In the genomic region with DNA sequence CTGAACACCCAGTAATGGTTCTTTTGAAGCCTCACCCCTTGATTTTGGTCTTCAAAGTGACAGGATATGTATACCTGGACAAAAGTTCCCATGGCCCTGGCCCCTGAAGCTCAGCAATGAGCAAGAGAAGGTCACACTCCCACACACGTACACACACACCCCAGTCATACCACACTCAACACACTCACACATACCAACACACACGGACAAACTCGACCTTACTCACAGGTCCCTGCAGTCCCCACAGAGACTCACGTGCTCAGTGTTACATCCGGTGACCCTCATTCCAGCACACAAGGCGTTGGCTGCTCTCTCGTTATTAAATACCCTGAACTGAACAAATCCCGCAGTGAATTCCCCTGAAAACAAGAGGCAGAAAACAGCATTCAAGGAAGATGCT, we compare ENCODE assay signal across 36 cellular contexts. TPM values are rescaled to one million over a fixed set of nuclear protein-coding genes. Genes with fewer than 3 reads are reported as not detected.
DNase-seq lines count a peak whose midpoint lies in the region; ATAC-seq and TF ChIP-seq lines count a peak whose summit lies in the region.
"Had no signal": no experiment of that assay in that cellular context is flagged by ENCODE, and none has a peak within 500 bp of the region (broad histone marks: within the 10 kb centered on the region; RNA-seq: fewer than 3 reads in every experiment).

No MANE protein-coding gene starts in this region.

- no peak overlapping the region for H3K27ac ChIP-seq in CD8-positive, alpha-beta memory T cell (ENCODE audit: low read depth, low read length)
- no peak overlapping the region for H3K27ac ChIP-seq in stomach
- no peak overlapping the region for H3K27ac ChIP-seq in caudate nucleus (ENCODE audit: low read depth, low read length)
- H3K27ac ChIP-seq: epithelial cell of prostate, lower lobe of right lung, sigmoid colon, SJSA1, testis, uterus, VCaP had no signal

- H3K36me3 Mint-ChIP-seq in activated CD8-positive, alpha-beta memory T cell treated with anti-CD3 and anti-CD28 coated beads, Interleukin-2, amount 10 ng/mL, durations not matched to agents 7 days and 5 days = no peaks in the 10 kb centered on the region
- no peaks in the 10 kb centered on the region for H3K36me3 Mint-ChIP-seq in CD8-positive, alpha-beta memory T cell
- H3K36me3 Mint-ChIP-seq in activated T-helper 17 cell treated with anti-CD3 and anti-CD28 coated beads, Interleukin-2, amount 50 U/mL, for 72 hours (ENCODE audit: low read depth) = no peaks in the 10 kb centered on the region
- no peaks in the 10 kb centered on the region for H3K36me3 Mint-ChIP-seq in natural killer cell
- H3K36me3 Mint-ChIP-seq: naive thymus-derived CD8-positive, alpha-beta T cell; stimulated activated naive B cell treated with anti-CD40 and anti-IgM and Interleukin-4, amounts not matched to agents 10 μg/mL and 1 μg/mL and 100 μg/mL, for 72 hours had no signal

- peak; percentile 71 for ATAC-seq in activated CD8-positive, alpha-beta memory T cell treated with anti-CD3 and anti-CD28 coated beads, Interleukin-2, amount 10 ng/mL, durations not matched to agents 7 days and 5 days
- peak; percentile 79 for ATAC-seq in activated T-helper 17 cell treated with anti-CD3 and anti-CD28 coated beads, Interleukin-2, amount 50 U/mL, for 72 hours (replicated peaks)
- ATAC-seq in natural killer cell (peak in 2 of 3 donors; percentile 30 to 45), omental fat pad (ENCODE audit: low FRiP score) (no peak)
- ATAC-seq: lower lobe of right lung; naive thymus-derived CD8-positive, alpha-beta T cell; stimulated activated naive B cell treated with anti-CD40 and anti-IgM and Interleukin-4, amounts not matched to agents 10 μg/mL and 1 μg/mL and 100 μg/mL, for 72 hours had no signal

- peaks cover 26% of the 10 kb centered on the region for H3K4me1 Mint-ChIP-seq in activated CD8-positive, alpha-beta memory T cell treated with anti-CD3 and anti-CD28 coated beads, Interleukin-2, amount 10 ng/mL, durations not matched to agents 7 days and 5 days
- peaks cover 23 to 46% (median 23%) of the 10 kb centered on the region in 3 donors for H3K4me1 Mint-ChIP-seq in CD8-positive, alpha-beta memory T cell
- peaks cover 13% of the 10 kb centered on the region for H3K4me1 Mint-ChIP-seq in activated T-helper 17 cell treated with anti-CD3 and anti-CD28 coated beads, Interleukin-2, amount 50 U/mL, for 72 hours
- peaks cover 16 to 23% of the 10 kb centered on the region in 2 donors for H3K4me1 Mint-ChIP-seq in natural killer cell

- H3K27me3 Mint-ChIP-seq in activated CD8-positive, alpha-beta memory T cell treated with anti-CD3 and anti-CD28 coated beads, Interleukin-2, amount 10 ng/mL, durations not matched to agents 7 days and 5 days = no peaks in the 10 kb centered on the region
- no peaks in the 10 kb centered on the region for H3K27me3 Mint-ChIP-seq in CD8-positive, alpha-beta memory T cell
- H3K27me3 Mint-ChIP-seq in activated T-helper 17 cell treated with anti-CD3 and anti-CD28 coated beads, Interleukin-2, amount 50 U/mL, for 72 hours = no peaks in the 10 kb centered on the region
- no peaks in the 10 kb centered on the region for H3K27me3 Mint-ChIP-seq in natural killer cell (ENCODE audit: low read depth in 2 of 2)
- H3K27me3 Mint-ChIP-seq: naive thymus-derived CD8-positive, alpha-beta T cell; stimulated activated naive B cell treated with anti-CD40 and anti-IgM and Interleukin-4, amounts not matched to agents 10 μg/mL and 1 μg/mL and 100 μg/mL, for 72 hours had no signal

- TF ChIP-seq CTCF in natural killer cell (IDR thresholded peaks at IDR 0.05) = no peak
- no peak for TF ChIP-seq CTCF in stomach (IDR thresholded peaks at IDR 0.05)
- TF ChIP-seq CTCF in omental fat pad (IDR thresholded peaks at IDR 0.05) = no peak

- H3K27me3 ChIP-seq in CD8-positive, alpha-beta memory T cell (ENCODE audit: insufficient read depth, low read length, poor library complexity, severe bottlenecking) = no peaks in the 10 kb centered on the region
- no peaks in the 10 kb centered on the region for H3K27me3 ChIP-seq in stomach
- H3K27me3 ChIP-seq: sigmoid colon, SJSA1, testis, uterus had no signal

- H3K9me3 Mint-ChIP-seq in activated CD8-positive, alpha-beta memory T cell treated with anti-CD3 and anti-CD28 coated beads, Interleukin-2, amount 10 ng/mL, durations not matched to agents 7 days and 5 days (ENCODE audit: low read depth) = no peaks in the 10 kb centered on the region
- H3K9me3 Mint-ChIP-seq in CD8-positive, alpha-beta memory T cell = no peaks in the 10 kb centered on the region
- H3K9me3 Mint-ChIP-seq in activated T-helper 17 cell treated with anti-CD3 and anti-CD28 coated beads, Interleukin-2, amount 50 U/mL, for 72 hours = no peaks in the 10 kb centered on the region
- H3K9me3 Mint-ChIP-seq in natural killer cell = no peaks in the 10 kb centered on the region
- H3K9me3 Mint-ChIP-seq: naive thymus-derived CD8-positive, alpha-beta T cell; stimulated activated naive B cell treated with anti-CD40 and anti-IgM and Interleukin-4, amounts not matched to agents 10 μg/mL and 1 μg/mL and 100 μg/mL, for 72 hours had no signal

- H3K4me1 ChIP-seq in CD8-positive, alpha-beta memory T cell (ENCODE audit: insufficient read depth, low read length) = peaks cover 12% of the 10 kb centered on the region
- H3K4me1 ChIP-seq in stomach = peaks cover 0 to 15% (median 3%) of the 10 kb centered on the region in 4 donors
- H3K4me1 ChIP-seq: lower lobe of right lung, sigmoid colon, SJSA1, testis, uterus had no signal

- no peak for TF ChIP-seq POLR2A in stomach (IDR thresholded peaks at IDR 0.05)

- WGBS in stomach, 5 donors = 55 to 68% (median 56%) methylated on average over 8 of the region's 8 CpGs

- CTCF ChIA-PET in activated CD8-positive, alpha-beta memory T cell treated with anti-CD3 and anti-CD28 coated beads, Interleukin-2, amount 10 ng/mL, durations not matched to agents 7 days and 5 days (lab: Charles Lee) = interaction anchor here (0.7 to 5.3 kb wide), 5 partner anchors 42 to 75 kb away, joined by 3 to 86 read pairs (median 4); partner anchors contain the start of gene ITLN2
- CTCF ChIA-PET in CD8-positive, alpha-beta memory T cell (lab: Charles Lee) = interaction anchor here (0.7 to 3.8 kb wide), 10 partner anchors 17 to 258 kb away, joined by 3 to 17 read pairs (median 6); partner anchors contain the start of genes CD244 and LY9

- H3K4me3 Mint-ChIP-seq in activated CD8-positive, alpha-beta memory T cell treated with anti-CD3 and anti-CD28 coated beads, Interleukin-2, amount 10 ng/mL, durations not matched to agents 7 days and 5 days = no peak overlapping the region
- peak overlapping the region in 5 of 7 donors; percentile 4 to 65 (median 41) for H3K4me3 Mint-ChIP-seq in CD8-positive, alpha-beta memory T cell
- no peak overlapping the region for H3K4me3 Mint-ChIP-seq in activated T-helper 17 cell treated with anti-CD3 and anti-CD28 coated beads, Interleukin-2, amount 50 U/mL, for 72 hours
- H3K4me3 Mint-ChIP-seq in natural killer cell = no peak overlapping the region
- H3K4me3 Mint-ChIP-seq: stimulated activated naive B cell treated with anti-CD40 and anti-IgM and Interleukin-4, amounts not matched to agents 10 μg/mL and 1 μg/mL and 100 μg/mL, for 72 hours had no signal

- POLR2A ChIA-PET in CD8-positive, alpha-beta memory T cell (lab: Charles Lee) = interaction anchor here (0.8 kb wide), 2 partner anchors 17 to 42 kb away, joined by 3 read pairs; partner anchors contain the start of gene CD244

- intact Hi-C loops in natural killer cell (cut with micrococcal nuclease) (loop anchor here (5.0 kb wide), 3 partner anchors 73 to 197 kb away; partner anchors contain the start of gene ITLN2), stomach (cut with DNase I; ENCODE audit: low total_unique reads) (no loop called here)

- TF ChIP-seq EP300 in stomach (IDR thresholded peaks at IDR 0.05) = no peak

- H3K27ac Mint-ChIP-seq in activated CD8-positive, alpha-beta memory T cell treated with anti-CD3 and anti-CD28 coated beads, Interleukin-2, amount 10 ng/mL, durations not matched to agents 7 days and 5 days = peak overlapping the region; percentile 27
- H3K27ac Mint-ChIP-seq in CD8-positive, alpha-beta memory T cell = peak overlapping the region in 7 of 8 donors; percentile 21 to 84 (median 73)
- no peak overlapping the region for H3K27ac Mint-ChIP-seq in activated T-helper 17 cell treated with anti-CD3 and anti-CD28 coated beads, Interleukin-2, amount 50 U/mL, for 72 hours
- no peak overlapping the region for H3K27ac Mint-ChIP-seq in natural killer cell
- H3K27ac Mint-ChIP-seq: stimulated activated naive B cell treated with anti-CD40 and anti-IgM and Interleukin-4, amounts not matched to agents 10 μg/mL and 1 μg/mL and 100 μg/mL, for 72 hours had no signal

- H3K36me3 ChIP-seq in CD8-positive, alpha-beta memory T cell (ENCODE audit: insufficient read depth, low read length) = no peaks in the 10 kb centered on the region
- no peaks in the 10 kb centered on the region for H3K36me3 ChIP-seq in stomach
- H3K36me3 ChIP-seq: lower lobe of right lung, MG63, sigmoid colon, SJSA1, uterus had no signal

- H3K9me3 ChIP-seq in CD8-positive, alpha-beta memory T cell (ENCODE audit: low read length) = no peaks in the 10 kb centered on the region
- no peaks in the 10 kb centered on the region for H3K9me3 ChIP-seq in stomach
- H3K9me3 ChIP-seq: lower lobe of right lung, MG63, sigmoid colon, SJSA1, testis, uterus had no signal

- H3K4me3 ChIP-seq in CD8-positive, alpha-beta memory T cell (ENCODE audit: low read length) = no peak overlapping the region
- no peak overlapping the region for H3K4me3 ChIP-seq in stomach
- H3K4me3 ChIP-seq: lower lobe of right lung, MG63, sigmoid colon, SJSA1, testis, uterus had no signal

- peak; percentile 70 for DNase-seq in activated CD8-positive, alpha-beta memory T cell treated with anti-CD3 and anti-CD28 coated beads, Interleukin-2, amount 10 ng/mL, durations not matched to agents 7 days and 5 days
- no peak for DNase-seq in activated CD8-positive, alpha-beta memory T cell treated with anti-CD3 and anti-CD28 coated beads for 24 hours
- DNase-seq in CD8-positive, alpha-beta memory T cell = peak in 3 of 5 donors; percentile 17 to 60 (median 38)
- DNase-seq in natural killer cell (no peak), stomach (no peak), omental fat pad (ENCODE audit: low spot score) (no peak), caudate nucleus (lab: John Stamatoyannopoulos, UW) (no peak)
- DNase-seq: activated CD4-positive, alpha-beta T cell treated with anti-CD3 and anti-CD28 coated beads, Interleukin-2, amount 50 U/mL, for 1 hour; activated naive CD4-positive, alpha-beta T cell treated with Interleukin-2 at 50 U/mL for 16 hours; activated T-cell treated with anti-CD3 and anti-CD28 coated beads for 4 hours; amniotic stem cell; DMS 273 treated with DMSO at 0.1 percent for 48 hours; effector CD8-positive, alpha-beta T cell; hippocampal formation; KG1; lower lobe of right lung; MG63; midbrain; naive thymus-derived CD8-positive, alpha-beta T cell; NCI-H1105; NCI-H187; NCI-H2171; NCI-H510A; occipital lobe; RPMI8226; sigmoid colon; stimulated activated naive B cell treated with anti-CD40 and anti-IgM and Interleukin-4, amounts not matched to agents 10 μg/mL and 1 μg/mL and 100 μg/mL, for 72 hours; T1000; testis; uterus had no signal

RNA-seq across cellular contexts. Expression of gene ITLN1, which starts 5.9 kb away (rescaled TPM):
- total RNA-seq in activated CD8-positive, alpha-beta memory T cell treated with anti-CD3 and anti-CD28 coated beads, Interleukin-2, amount 10 ng/mL, durations not matched to agents 7 days and 5 days = not detected
- total RNA-seq in CD8-positive, alpha-beta memory T cell = not detected
- not detected for polyA plus RNA-seq in CD8-positive, alpha-beta memory T cell
- not detected for total RNA-seq in activated T-helper 17 cell treated with anti-CD3 and anti-CD28 coated beads, Interleukin-2, amount 50 U/mL, for 72 hours
- total RNA-seq in natural killer cell (not detected), stomach (100 to 1,000 TPM in 2 of 5 donors, 10 to 100 TPM in 1, 1 to 10 TPM in 1, not detected in 1; 1.2 to 241 (median 55.3) TPM), omental fat pad (1,000 to 10,000 TPM in 3 of 4 donors, 100 to 1,000 TPM in 1; 105 to 7,953 (median 2,405) TPM)
- polyA plus RNA-seq in stomach = 10 to 100 TPM in 1 of 3 donors, 1 to 10 TPM in 2; 1.5 to 10.1 (median 7.6) TPM
- total RNA-seq: A673; naive thymus-derived CD8-positive, alpha-beta T cell; pulmonary artery endothelial cell; SJSA1 had no signal
- polyA plus RNA-seq: naive thymus-derived CD8-positive, alpha-beta T cell had no signal

RNA-seq across cellular contexts. Expression of gene CD244, which starts 16.4 kb away (rescaled TPM):
- 10 to 100 TPM; 25.6 to 34.5 TPM for total RNA-seq in activated CD8-positive, alpha-beta memory T cell treated with anti-CD3 and anti-CD28 coated beads, Interleukin-2, amount 10 ng/mL, durations not matched to agents 7 days and 5 days
- total RNA-seq in CD8-positive, alpha-beta memory T cell = 1 to 10 TPM; 1.8 to 1.9 TPM
- 40.7 TPM for polyA plus RNA-seq in CD8-positive, alpha-beta memory T cell
- total RNA-seq in activated T-helper 17 cell treated with anti-CD3 and anti-CD28 coated beads, Interleukin-2, amount 50 U/mL, for 72 hours = under 1 TPM in 1 of 2 donors, not detected in 1; 0.48 TPM
- total RNA-seq in natural killer cell (100 to 1,000 TPM; 131 to 193 (median 150) TPM), stomach (1 to 10 TPM in 1 of 5 donors, under 1 TPM in 1, not detected in 3; 0.43 to 1.1 TPM), omental fat pad (10 to 100 TPM in 1 of 4 donors, 1 to 10 TPM in 1, under 1 TPM in 2; 0.84 to 10.3 (median 3.0) TPM)
- polyA plus RNA-seq in stomach = under 1 TPM; 0.15 to 0.61 (median 0.37) TPM
- total RNA-seq: A673, occipital lobe, pulmonary artery endothelial cell, SJSA1 had no signal

Comparison
In these comparisons a context has a peak if more than half of its experiments do, and no peak if none do; other contexts are left out.
1. DNase-seq: peak in activated CD8-positive, alpha-beta memory T cell treated with anti-CD3 and anti-CD28 coated beads, Interleukin-2, amount 10 ng/mL, durations not matched to agents 7 days and 5 days (single experiment) and CD8-positive, alpha-beta memory T cell (3 of 5); none in activated CD8-positive, alpha-beta memory T cell treated with anti-CD3 and anti-CD28 coated beads for 24 hours (single experiment), natural killer cell (single experiment), stomach (single experiment), omental fat pad (single experiment) and caudate nucleus (0 of 61).
2. H3K27ac Mint-ChIP-seq: peak in activated CD8-positive, alpha-beta memory T cell treated with anti-CD3 and anti-CD28 coated beads, Interleukin-2, amount 10 ng/mL, durations not matched to agents 7 days and 5 days (single experiment) and CD8-positive, alpha-beta memory T cell (7 of 8); none in activated T-helper 17 cell treated with anti-CD3 and anti-CD28 coated beads, Interleukin-2, amount 50 U/mL, for 72 hours (single experiment) and natural killer cell (0 of 2).
3. H3K4me3 Mint-ChIP-seq: peak in CD8-positive, alpha-beta memory T cell (5 of 7); none in activated CD8-positive, alpha-beta memory T cell treated with anti-CD3 and anti-CD28 coated beads, Interleukin-2, amount 10 ng/mL, durations not matched to agents 7 days and 5 days (single experiment), activated T-helper 17 cell treated with anti-CD3 and anti-CD28 coated beads, Interleukin-2, amount 50 U/mL, for 72 hours (single experiment) and natural killer cell (single experiment).